Comparison of ENCODE assay signal across 31 cellular contexts in the genomic region with DNA sequence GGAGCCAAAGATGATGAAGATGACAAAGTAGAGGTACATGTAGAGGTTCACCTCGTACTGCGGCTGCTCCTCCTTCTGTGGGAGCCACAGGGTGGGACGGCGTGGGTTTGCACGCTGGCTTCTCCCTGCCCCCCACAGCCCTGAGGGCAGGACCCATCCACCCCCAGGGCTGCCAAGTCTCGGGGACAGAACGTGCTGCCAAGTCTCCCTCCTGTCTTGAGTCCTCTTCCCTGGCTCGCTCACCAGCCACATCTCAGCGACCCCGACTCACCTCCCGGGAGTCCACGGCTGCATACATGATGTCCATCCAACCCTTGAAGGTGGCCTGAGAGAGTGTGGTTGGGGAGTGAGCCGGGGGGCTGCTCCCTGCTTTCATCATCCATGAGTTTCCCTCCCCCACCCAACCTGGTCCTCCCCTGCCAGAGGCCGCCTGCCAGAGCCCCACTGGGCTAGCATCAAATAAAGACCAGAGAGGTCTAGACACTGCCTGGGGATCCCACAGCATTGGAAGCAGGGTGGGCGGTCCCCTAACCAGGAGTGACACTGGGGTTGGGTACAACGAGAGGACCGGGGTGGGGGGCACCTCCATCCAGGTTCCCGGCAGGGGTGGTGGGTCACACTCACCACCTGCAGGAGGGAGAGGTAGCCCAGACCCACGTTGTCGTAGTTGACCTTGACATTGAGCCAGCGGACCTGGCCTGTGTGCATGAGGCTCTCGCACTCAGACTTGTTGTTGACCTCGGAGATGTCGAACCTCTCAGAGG. TPM values are rescaled to one million over a fixed set of nuclear protein-coding genes. Genes with fewer than 3 reads are reported as not detected.
DNase-seq lines count a peak whose midpoint lies in the region; ATAC-seq and TF ChIP-seq lines count a peak whose summit lies in the region.
"Had no signal": no experiment of that assay in that cellular context is flagged by ENCODE, and none has a peak within 500 bp of the region (broad histone marks: within the 10 kb centered on the region; RNA-seq: fewer than 3 reads in every experiment).

No MANE protein-coding gene starts in this region.

- intact Hi-C loops in CD8-positive, alpha-beta T cell (cut with DNase I, micrococcal nuclease), result loop anchor here (5.0 kb wide), 1 partner anchor 42 kb away; no protein-coding TSS in a partner anchor

- CTCF ChIA-PET in CD8-positive, alpha-beta T cell (lab: Charles Lee), result interaction anchor here (1.8 to 3.0 kb wide), 7 partner anchors 11 to 201 kb away, joined by 8 to 63 read pairs (median 16); partner anchors contain the start of genes CSHL1 and GH1

- peak overlapping the region; percentile 86 for H3K4me2 ChIP-seq in OCI-LY1 (ENCODE audit: low read length)
- H3K4me2 ChIP-seq: GM23338, PC-9 had no signal

- no peak overlapping the region for H3K27ac Mint-ChIP-seq in CD8-positive, alpha-beta T cell
- H3K27ac Mint-ChIP-seq in effector memory CD8-positive, alpha-beta T cell, result peak overlapping the region in 1 of 2 donors; percentile 44
- H3K27ac Mint-ChIP-seq in type B pancreatic cell, result no peak overlapping the region
- H3K27ac Mint-ChIP-seq: GM23338, HFFc6 had no signal

- H3K9ac ChIP-seq in OCI-LY1 (ENCODE audit: low read length) (peak overlapping the region; percentile 86), skeletal muscle tissue (ENCODE audit: low read depth in 1 of 3, low read length in 3 of 3) (peak overlapping the region in 1 of 3 donors; percentile 57)

- no peak overlapping the region for H3K27ac ChIP-seq in CD8-positive, alpha-beta T cell (ENCODE audit: low read depth, low read length)
- H3K27ac ChIP-seq in OCI-LY1 (ENCODE audit: low read depth, low read length, poor library complexity, severe bottlenecking) (peak overlapping the region; percentile 99), skeletal muscle tissue (ENCODE audit: low read depth, low read length) (peak overlapping the region; percentile 25)
- H3K27ac ChIP-seq: breast epithelium, epithelial cell of prostate, PC-9, SJCRH30, transverse colon had no signal

- H3F3A ChIP-seq in OCI-LY1 (ENCODE audit: insufficient read depth, low read length), result no peaks in the 10 kb centered on the region

- no peaks in the 10 kb centered on the region for H3K9me2 ChIP-seq in OCI-LY1 (ENCODE audit: low read depth, low read length)

- H3K4me3 Mint-ChIP-seq in CD8-positive, alpha-beta T cell, result peak overlapping the region; percentile 51
- H3K4me3 Mint-ChIP-seq in effector memory CD8-positive, alpha-beta T cell, result peak overlapping the region; percentile 77 to 83
- no peak overlapping the region for H3K4me3 Mint-ChIP-seq in type B pancreatic cell
- H3K4me3 Mint-ChIP-seq: CD14-positive monocyte, GM23338, HFFc6, nephron had no signal

- no peak for ATAC-seq in CD8-positive, alpha-beta T cell
- ATAC-seq in effector memory CD8-positive, alpha-beta T cell (replicated peaks), result no peak
- ATAC-seq: GM23338, left ventricle myocardium superior had no signal

- peaks cover 18% of the 10 kb centered on the region for H3K4me1 Mint-ChIP-seq in CD8-positive, alpha-beta T cell (ENCODE audit: low read depth)
- peaks cover 20 to 32% of the 10 kb centered on the region in 2 donors for H3K4me1 Mint-ChIP-seq in effector memory CD8-positive, alpha-beta T cell (ENCODE audit: low read depth in 2 of 2)
- no peaks in the 10 kb centered on the region for H3K4me1 Mint-ChIP-seq in type B pancreatic cell (ENCODE audit: unreplicated experiment)

- H3K27me3 ChIP-seq in CD8-positive, alpha-beta T cell (ENCODE audit: insufficient read depth, low read length), result no peaks in the 10 kb centered on the region
- no peaks in the 10 kb centered on the region for H3K27me3 ChIP-seq in OCI-LY1 (ENCODE audit: insufficient read depth, low read length)
- H3K27me3 ChIP-seq in skeletal muscle tissue (ENCODE audit: control insufficient read depth in 3 of 3, insufficient read depth in 3 of 3, low read length in 3 of 3), result no peaks in the 10 kb centered on the region
- H3K27me3 ChIP-seq: breast epithelium, SJCRH30, transverse colon had no signal

- H3K4me3 ChIP-seq in CD8-positive, alpha-beta T cell (ENCODE audit: low read depth, low read length), result no peak overlapping the region
- H3K4me3 ChIP-seq in OCI-LY1 (ENCODE audit: low read depth, low read length, poor library complexity, severe bottlenecking), result peak overlapping the region; percentile 50
- H3K4me3 ChIP-seq in skeletal muscle tissue (ENCODE audit: low read length in 3 of 3), result no peak overlapping the region
- H3K4me3 ChIP-seq: breast epithelium, GM23338, PC-9, SJCRH30, transverse colon had no signal

- no peaks in the 10 kb centered on the region for H3K36me3 ChIP-seq in CD8-positive, alpha-beta T cell (ENCODE audit: insufficient read depth, low read length)
- peaks cover 5% of the 10 kb centered on the region; the same call in 1 of the 2 replicates for H3K36me3 ChIP-seq in OCI-LY1 (ENCODE audit: insufficient read depth, low read length)
- peaks cover 42 to 68% (median 67%) of the 10 kb centered on the region in 3 donors for H3K36me3 ChIP-seq in skeletal muscle tissue (ENCODE audit: control insufficient read depth in 3 of 3, insufficient read depth in 3 of 3, low read length in 3 of 3)
- H3K36me3 ChIP-seq: breast epithelium, SJCRH30, transverse colon had no signal

- no peaks in the 10 kb centered on the region for H3K79me2 ChIP-seq in OCI-LY1 (ENCODE audit: insufficient read depth, low read length)

- H2AFZ ChIP-seq in OCI-LY1 (ENCODE audit: low read length), result no peak overlapping the region
- H2AFZ ChIP-seq: GM23338, PC-9 had no signal

- no peaks in the 10 kb centered on the region for H3K9me3 Mint-ChIP-seq in CD8-positive, alpha-beta T cell
- H3K9me3 Mint-ChIP-seq in effector memory CD8-positive, alpha-beta T cell, result no peaks in the 10 kb centered on the region
- no peaks in the 10 kb centered on the region for H3K9me3 Mint-ChIP-seq in type B pancreatic cell
- H3K9me3 Mint-ChIP-seq: GM23338, HFFc6, nephron had no signal

- peaks cover 20% of the 10 kb centered on the region for H3K4me1 ChIP-seq in CD8-positive, alpha-beta T cell (ENCODE audit: insufficient read depth, low read length)
- H3K4me1 ChIP-seq in OCI-LY1 (ENCODE audit: insufficient read depth, low read length, severe bottlenecking), result peaks cover 64% of the 10 kb centered on the region
- H3K4me1 ChIP-seq in skeletal muscle tissue (ENCODE audit: control insufficient read depth in 3 of 3, insufficient read depth in 3 of 3, low read length in 3 of 3), result peaks cover 36 to 54% (median 39%) of the 10 kb centered on the region in 3 donors
- H3K4me1 ChIP-seq: breast epithelium, SJCRH30 had no signal

- no peak for TF ChIP-seq CTCF in CD8-positive, alpha-beta T cell (IDR thresholded peaks at IDR 0.05)
- TF ChIP-seq CTCF in OCI-LY1 (IDR thresholded peaks at IDR 0.05; ENCODE audit: low read length) (no peak), type B pancreatic cell (conservative IDR thresholded peaks at IDR 0.05) (no peak)

- no peak for DNase-seq in CD8-positive, alpha-beta T cell
- DNase-seq in effector memory CD8-positive, alpha-beta T cell, result no peak
- DNase-seq in type B pancreatic cell (ENCODE audit: extremely low spot score, unreplicated experiment) (no peak), globus pallidus (ENCODE audit: low spot score) (no peak), NCI-H1417 treated with DMSO at 0.1 percent for 48 hours (lab: John Stamatoyannopoulos, UW) (no peak)
- DNase-seq: activated naive CD4-positive, alpha-beta T cell; activated T-cell treated with anti-CD3 and anti-CD28 coated beads, Interleukin-2, amount 50 U/mL, for 1 hour; amygdala; effector CD4-positive, alpha-beta T cell; EL; glutamatergic neuron; HFFc6; islet precursor cell; left ventricle myocardium superior; midbrain; NCI-H1092; NCI-H187 treated with DMSO at 0.1 percent for 48 hours; NCI-H524; PC-9; SJCRH30; transverse colon had no signal

- H3K36me3 Mint-ChIP-seq in CD8-positive, alpha-beta T cell, result no peaks in the 10 kb centered on the region
- no peaks in the 10 kb centered on the region for H3K36me3 Mint-ChIP-seq in effector memory CD8-positive, alpha-beta T cell (ENCODE audit: insufficient read depth)
- H3K36me3 Mint-ChIP-seq in type B pancreatic cell, result no peaks in the 10 kb centered on the region
- H3K36me3 Mint-ChIP-seq: CD14-positive monocyte had no signal

- H3K9me3 ChIP-seq in CD8-positive, alpha-beta T cell (ENCODE audit: low read length), result no peaks in the 10 kb centered on the region
- no peaks in the 10 kb centered on the region for H3K9me3 ChIP-seq in OCI-LY1 (ENCODE audit: low read length)
- no peaks in the 10 kb centered on the region for H3K9me3 ChIP-seq in skeletal muscle tissue (ENCODE audit: control insufficient read depth in 3 of 3, low read length in 3 of 3)
- H3K9me3 ChIP-seq: breast epithelium, SJCRH30, transverse colon had no signal

- H3K27me3 Mint-ChIP-seq in CD8-positive, alpha-beta T cell (ENCODE audit: low read depth), result no peaks in the 10 kb centered on the region
- no peaks in the 10 kb centered on the region for H3K27me3 Mint-ChIP-seq in effector memory CD8-positive, alpha-beta T cell
- no peaks in the 10 kb centered on the region for H3K27me3 Mint-ChIP-seq in type B pancreatic cell

- POLR2A ChIA-PET in CD8-positive, alpha-beta T cell (lab: Charles Lee), result interaction anchor here (1.1 to 1.5 kb wide), 3 partner anchors 13 to 201 kb away, joined by 6 to 7 read pairs (median 6); partner anchors contain the start of genes CD79B and GH1

- H4K20me1 ChIP-seq in OCI-LY1 (ENCODE audit: insufficient read depth, low read length), result no peaks in the 10 kb centered on the region

RNA-seq across cellular contexts. Expression of gene CD79B, which starts 12.8 kb away (rescaled TPM):
- 1 to 10 TPM; 2.9 to 3.2 TPM for total RNA-seq in CD8-positive, alpha-beta T cell
- 2.1 TPM for total RNA-seq in skeletal muscle tissue
- total RNA-seq in type B pancreatic cell (ENCODE audit: low replicate concordance), result not detected in 2 replicates
- total RNA-seq: osteocyte, PC-9 had no signal

RNA-seq across cellular contexts. Expression of gene GH1, which starts 26.3 kb away (rescaled TPM):
- total RNA-seq in CD8-positive, alpha-beta T cell, result not detected
- not detected for total RNA-seq in skeletal muscle tissue
- total RNA-seq in type B pancreatic cell (ENCODE audit: low replicate concordance), result not detected in 2 replicates
- total RNA-seq: activated CD8-positive, alpha-beta memory T cell treated with anti-CD3 and anti-CD28 coated beads for 36 hours; breast epithelium; GM23338; HFFc6; left ventricle myocardium superior; osteocyte; PC-9; SJCRH30; T-helper 1 cell treated with Interleukin-12 subunit alpha and Interleukin-12 subunit beta and Interleukin-4 antibody, amounts not matched to agents 30 ng/mL and 1 ng/mL, for 36 hours; transverse colon had no signal

RNA-seq across cellular contexts. Expression of gene SCN4A, which starts 27.8 kb away (rescaled TPM):
- total RNA-seq in CD8-positive, alpha-beta T cell, result under 1 TPM in 1 of 2 experiments, not detected in 1; 0.14 TPM
- total RNA-seq in skeletal muscle tissue (32.9 TPM), type B pancreatic cell (ENCODE audit: low replicate concordance) (0.39 TPM in 1 of 2 replicates, not detected in the other)
- total RNA-seq: HFFc6, osteocyte had no signal

RNA-seq across cellular contexts. Expression of gene CSHL1, which starts 33.9 kb away (rescaled TPM):
- not detected for total RNA-seq in CD8-positive, alpha-beta T cell
- total RNA-seq in skeletal muscle tissue, result not detected
- total RNA-seq in type B pancreatic cell (ENCODE audit: low replicate concordance), result not detected in 2 replicates
- total RNA-seq: activated CD8-positive, alpha-beta memory T cell treated with anti-CD3 and anti-CD28 coated beads for 36 hours; breast epithelium; GM23338; HFFc6; left ventricle myocardium superior; osteocyte; PC-9; SJCRH30; T-helper 1 cell treated with Interleukin-12 subunit alpha and Interleukin-12 subunit beta and Interleukin-4 antibody, amounts not matched to agents 30 ng/mL and 1 ng/mL, for 36 hours; transverse colon had no signal

RNA-seq across cellular contexts. Expression of gene CSH1, which starts 48.5 kb away (rescaled TPM):
- not detected for total RNA-seq in CD8-positive, alpha-beta T cell
- total RNA-seq in skeletal muscle tissue (not detected), type B pancreatic cell (ENCODE audit: low replicate concordance) (not detected in 2 replicates)
- total RNA-seq: activated CD8-positive, alpha-beta memory T cell treated with anti-CD3 and anti-CD28 coated beads for 36 hours; breast epithelium; GM23338; HFFc6; left ventricle myocardium superior; osteocyte; PC-9; SJCRH30; T-helper 1 cell treated with Interleukin-12 subunit alpha and Interleukin-12 subunit beta and Interleukin-4 antibody, amounts not matched to agents 30 ng/mL and 1 ng/mL, for 36 hours; transverse colon had no signal

Comparison
In these comparisons a context has a peak if more than half of its experiments do, and no peak if none do; other contexts are left out.
1. RNA of gene SCN4A, which starts 27.8 kb away (total RNA-seq): 32.9 TPM in skeletal muscle tissue (single experiment); 0.39 TPM in type B pancreatic cell and 0.14 TPM in CD8-positive, alpha-beta T cell; every median in the first group is over 10 times any median in the second.